8 cellular contexts compared by ENCODE assay signal in genomic region chr9:126327016-126327749, GRCh38. TPM values are rescaled to one million over a fixed set of nuclear protein-coding genes. Genes with fewer than 3 reads are reported as not detected.
A peak's percentile ranks its signal among the peaks of the same experiment; 100 is the strongest.
DNase-seq lines count a peak whose midpoint lies in the region; ATAC-seq and TF ChIP-seq lines count a peak whose summit lies in the region.

No MANE protein-coding gene starts in this region.

- DNase-seq in AG04450 (ENCODE audit: low read depth, low spot score) (no peak), HL-60 (ENCODE audit: low read depth in 1 of 2, low spot score in 1 of 2) (no peak), fibroblast of mammary gland (ENCODE audit: low read depth) (no peak), neural crest cell (ENCODE audit: low read depth, low spot score) (no peak), inferior parietal cortex (ENCODE audit: extremely low spot score) (no peak), NCI-H2081 treated with DMSO at 0.1 percent for 48 hours (lab: John Stamatoyannopoulos, UW) (no peak)
- DNase-seq in activated T-cell treated with anti-CD3 and anti-CD28 coated beads, Interleukin-2, amount 50 U/mL, for 1 hour = peak; percentile 54

- H3K4me3 Mint-ChIP-seq in neural crest cell = peak overlapping the region; percentile 96

- POLR2A ChIA-PET in AG04450 (lab: Yijun Ruan, JAX) = no interaction called here

- peaks cover 14% of the 10 kb centered on the region for H3K36me3 Mint-ChIP-seq in neural crest cell (ENCODE audit: low read depth)

- TF ChIP-seq CTCF in AG04450 (IDR thresholded peaks at IDR 0.05; ENCODE audit: low read depth, low read length) (no peak), HL-60 (IDR thresholded peaks at IDR 0.05; ENCODE audit: insufficient read depth, low read length) (no peak), fibroblast of mammary gland (conservative IDR thresholded peaks at IDR 0.05; ENCODE audit: control insufficient read depth, insufficient read depth, low read depth, low read length) (no peak), neural crest cell (conservative IDR thresholded peaks at IDR 0.05) (no peak)

- CTCF ChIA-PET in AG04450 (lab: Charles Lee) = interaction anchor here (1.5 to 1.7 kb wide), 2 partner anchors 9 to 164 kb away, joined by 6 to 7 read pairs; no protein-coding TSS in a partner anchor

- no peak for ATAC-seq in GM18498 (IDR thresholded peaks at IDR 0.05; ENCODE audit: unreplicated experiment)

- H3K27me3 ChIP-seq in AG04450 (ENCODE audit: control insufficient read depth, insufficient read depth, low read length) = no peaks in the 10 kb centered on the region
- no peaks in the 10 kb centered on the region for H3K27me3 ChIP-seq in HL-60 (ENCODE audit: insufficient read depth, poor library complexity, severe bottlenecking)

- H3K27ac Mint-ChIP-seq in neural crest cell (ENCODE audit: unreplicated experiment) = peak overlapping the region; percentile 99

- H3K9me3 ChIP-seq in AG04450 (ENCODE audit: control insufficient read depth, insufficient read depth, low read length) = no peaks in the 10 kb centered on the region; the same call in 1 of the 2 replicates

- peaks cover 2% of the 10 kb centered on the region for H3K9me3 Mint-ChIP-seq in neural crest cell

- H3K4me1 Mint-ChIP-seq in neural crest cell = peaks cover 56% of the 10 kb centered on the region

- H3K27ac ChIP-seq in AG04450 (ENCODE audit: low read depth, low read length) = no peak overlapping the region
- H3K27ac ChIP-seq in HL-60 (replicated peaks) = no peak overlapping the region

- peak overlapping the region; percentile 72 for H3K4me3 ChIP-seq in AG04450 (ENCODE audit: low read depth, low read length)
- H3K4me3 ChIP-seq in HL-60 (replicated peaks; ENCODE audit: insufficient read depth, low read length) = peak overlapping the region; percentile 36
- H3K4me3 ChIP-seq in fibroblast of mammary gland (ENCODE audit: control insufficient read depth, low read depth, low read length) = peak overlapping the region; percentile 48

- H3K27me3 Mint-ChIP-seq in neural crest cell (ENCODE audit: low read depth) = no peaks in the 10 kb centered on the region

RNA-seq across cellular contexts. Expression of gene MVB12B, which starts 0.6 kb away (rescaled TPM):
- 4.2 and 4.4 TPM in 2 replicates for polyA plus RNA-seq in AG04450 (2011; rRNA removed)
- polyA minus RNA-seq in AG04450 (2011; rRNA and poly(A)+ RNA removed) = 6.7 and 9.1 TPM in 2 replicates
- 65.5 and 68.1 TPM in 2 replicates for total RNA-seq in neural crest cell
